ENCODE assay signal across 8 cellular contexts in genomic region chr21:6374232-6374631, GRCh38.
DNase-seq lines count a peak whose midpoint lies in the region; ATAC-seq and TF ChIP-seq lines count a peak whose summit lies in the region.
"Not testable (repeated sequence)": the region's sequence is repeated elsewhere in the genome, so short reads cannot be mapped to it uniquely, and the experiment has no call there.

No MANE protein-coding gene starts in this region.

- not testable (repeated sequence) for H3K9me3 ChIP-seq in CD4-positive, alpha-beta T cell (ENCODE audit: control insufficient read depth, low read length); Loucy (ENCODE audit: insufficient read depth, low read depth, low read length); adipocyte (ENCODE audit: control insufficient read depth, low read length); neural progenitor cell (ENCODE audit: low read depth)

- CTCF ChIA-PET in CD4-positive, alpha-beta T cell (lab: Charles Lee): interaction anchor here (1.4 to 3.6 kb wide), 2 partner anchors 10 to 14 kb away, joined by 7 to 44 read pairs; no protein-coding TSS in a partner anchor

- intact Hi-C loops in CD4-positive, alpha-beta T cell (cut with DNase I, micrococcal nuclease): not testable (repeated sequence)

- H3K27me3 ChIP-seq in CD4-positive, alpha-beta T cell (ENCODE audit: control insufficient read depth, insufficient read depth, low read length); Loucy (ENCODE audit: insufficient read depth, low read length, poor library complexity, severe bottlenecking); adipocyte (replicated peaks; ENCODE audit: control insufficient read depth, insufficient read depth, low read length); kidney epithelial cell (ENCODE audit: control insufficient read depth, insufficient read depth, low read length); neural progenitor cell: not testable (repeated sequence)

- H3F3A ChIP-seq in Loucy (ENCODE audit: low read depth); neural progenitor cell (ENCODE audit: low read depth): not testable (repeated sequence)

- H3K27ac Mint-ChIP-seq in CD4-positive, alpha-beta T cell; neural progenitor cell: not testable (repeated sequence)

- not testable (repeated sequence) for H3K4me3 Mint-ChIP-seq in CD4-positive, alpha-beta T cell; neural progenitor cell

- H3K4me1 ChIP-seq in Loucy (ENCODE audit: insufficient read depth, low read length, poor library complexity, severe bottlenecking); adipocyte (ENCODE audit: control insufficient read depth, insufficient read depth, low read length); neural progenitor cell: not testable (repeated sequence)

- H3K4me1 Mint-ChIP-seq in CD4-positive, alpha-beta T cell (ENCODE audit: low read depth); neural progenitor cell: not testable (repeated sequence)

- POLR2A ChIA-PET in CD4-positive, alpha-beta T cell (lab: Charles Lee): not testable (repeated sequence)

- not testable (repeated sequence) for H3K36me3 ChIP-seq in Loucy (ENCODE audit: insufficient read depth, low read length); adipocyte (ENCODE audit: control insufficient read depth, insufficient read depth, low read length, severe bottlenecking); kidney epithelial cell (ENCODE audit: control insufficient read depth, insufficient read depth, low read length); neural progenitor cell

- not testable (repeated sequence) for H3K79me2 ChIP-seq in Loucy (ENCODE audit: insufficient read depth, low read length); neural progenitor cell (ENCODE audit: low read depth)

- H3K36me3 Mint-ChIP-seq in CD4-positive, alpha-beta T cell (ENCODE audit: low read depth); neural progenitor cell: not testable (repeated sequence)

- H3K4me3 ChIP-seq in Loucy (ENCODE audit: low read length, poor library complexity, severe bottlenecking); adipocyte (ENCODE audit: low read length); epithelial cell of esophagus (ENCODE audit: low read length); kidney epithelial cell (ENCODE audit: low read depth, low read length); neural progenitor cell: not testable (repeated sequence)

- not testable (repeated sequence) for H4K20me1 ChIP-seq in Loucy (ENCODE audit: insufficient read depth, low read length, poor library complexity, severe bottlenecking); neural progenitor cell (ENCODE audit: low read depth)

- not testable (repeated sequence) for H3K27me3 Mint-ChIP-seq in CD4-positive, alpha-beta T cell; neural progenitor cell (ENCODE audit: insufficient read depth, low read depth)

- peak in 5 of 10 experiments; percentile 1 to 41 (median 10) for DNase-seq in CD4-positive, alpha-beta T cell
- DNase-seq in activated CD4-positive, alpha-beta T cell treated with anti-CD3 and anti-CD28 coated beads for 48 hours: peak; percentile 2
- DNase-seq in adipocyte (ENCODE audit: low read depth): peak; percentile 0
- DNase-seq in epithelial cell of esophagus (ENCODE audit: low read depth): peak; percentile 2
- DNase-seq in kidney epithelial cell (ENCODE audit: low read depth): not testable (repeated sequence)
- peak; percentile 1 for DNase-seq in neural progenitor cell (ENCODE audit: low spot score)
- peak; percentile 21 for DNase-seq in superior temporal gyrus (ENCODE audit: extremely low spot score)

- ATAC-seq in CD4-positive, alpha-beta T cell (ENCODE audit: poor library complexity): not testable (repeated sequence)

- not testable (repeated sequence) for H2AFZ ChIP-seq in Loucy (ENCODE audit: low read length)
- peak overlapping the region; percentile 5 for H2AFZ ChIP-seq in neural progenitor cell (replicated peaks)

- not testable (repeated sequence) for H3K9ac ChIP-seq in Loucy (ENCODE audit: low read depth, low read length, poor library complexity, severe bottlenecking); adipocyte (ENCODE audit: low read length); neural progenitor cell

- peak; percentile 44 for TF ChIP-seq CTCF in CD4-positive, alpha-beta T cell (IDR thresholded peaks at IDR 0.05)
- TF ChIP-seq CTCF in Loucy (conservative IDR thresholded peaks at IDR 0.05; ENCODE audit: low read length): peak; percentile 21
- peak; percentile 29 for TF ChIP-seq CTCF in epithelial cell of esophagus (IDR thresholded peaks at IDR 0.05; ENCODE audit: insufficient read depth, low read depth, low read length, missing control alignments)
- TF ChIP-seq CTCF in kidney epithelial cell (IDR thresholded peaks at IDR 0.05; ENCODE audit: insufficient read depth, low read length, poor library complexity, severe bottlenecking): peak; percentile 10
- peak; percentile 30 for TF ChIP-seq CTCF in neural progenitor cell (IDR thresholded peaks at IDR 0.05)

- H3K27ac ChIP-seq in CD4-positive, alpha-beta T cell (ENCODE audit: low read depth, low read length); neural progenitor cell: not testable (repeated sequence)

- H3K9me3 Mint-ChIP-seq in CD4-positive, alpha-beta T cell; neural progenitor cell: not testable (repeated sequence)

- H3K9me2 ChIP-seq in Loucy (replicated peaks; ENCODE audit: low read depth, low read length): not testable (repeated sequence)

- not testable (repeated sequence) for H3K4me2 ChIP-seq in Loucy (ENCODE audit: low read depth, low read length, poor library complexity, severe bottlenecking); neural progenitor cell
